ENCODE assay signal across 1 cellular context in genomic region chr17:77373298-77374169, GRCh38.
TF ChIP-seq lines count a peak whose summit lies in the region.

No MANE protein-coding gene starts in this region.

TF ChIP-seq in HepG2, 621 proteins besides CTCF, POLR2A, EP300 and RAD21 (continued from another document and continues in another):
- TF ChIP-seq HOXA9 (CRISPR knock-in tag; IDR thresholded peaks at IDR 0.05; ENCODE audit: borderline replicate concordance) = 0 out of 2 replicates have a peak, but pooled peaks have one; percentile 62
- TF ChIP-seq ZBTB43 (CRISPR knock-in tag; conservative IDR thresholded peaks at IDR 0.05) = no peak
- TF ChIP-seq ZNF772 (CRISPR knock-in tag; IDR thresholded peaks at IDR 0.05) = 0 out of 2 replicates have a peak, but pooled peaks have one; percentile 3
- TF ChIP-seq CSRNP1 (CRISPR knock-in tag; IDR thresholded peaks at IDR 0.05) = peak; percentile 61; the same call in 1 of the 2 replicates
- TF ChIP-seq ZNF280B (CRISPR knock-in tag; IDR thresholded peaks at IDR 0.05; ENCODE audit: borderline replicate concordance) = 0 out of 2 replicates have a peak, but pooled peaks have one; percentile 23
- peak; percentile 25; the same call in 1 of the 2 replicates for TF ChIP-seq TOPORS (CRISPR knock-in tag; IDR thresholded peaks at IDR 0.05)
- peak; percentile 38; the same call in 1 of the 2 replicates for TF ChIP-seq CSRNP2 (CRISPR knock-in tag; conservative IDR thresholded peaks at IDR 0.05; ENCODE audit: low read depth)
- no peak for TF ChIP-seq RFX5 (IDR thresholded peaks at IDR 0.05; ENCODE audit: low read depth, low read length)
- TF ChIP-seq LBX2 (CRISPR knock-in tag; IDR thresholded peaks at IDR 0.05; ENCODE audit: borderline replicate concordance) = 0 out of 2 replicates have a peak, but pooled peaks have one; percentile 15
- TF ChIP-seq IKZF4 (CRISPR knock-in tag; IDR thresholded peaks at IDR 0.05; ENCODE audit: borderline replicate concordance, low read depth, not compliant biosample characterization) = peak; percentile 40
- 0 out of 2 replicates have a peak, but pooled peaks have one; percentile 21 for TF ChIP-seq POGZ (CRISPR knock-in tag; IDR thresholded peaks at IDR 0.05)
- TF ChIP-seq CHD2 (IDR thresholded peaks at IDR 0.05; ENCODE audit: low read depth, low read length) = 0 out of 2 replicates have a peak, but pooled peaks have one; percentile 21
- no peak for TF ChIP-seq ZNF777 (CRISPR knock-in tag; IDR thresholded peaks at IDR 0.05)
- TF ChIP-seq MXD1 (CRISPR knock-in tag; IDR thresholded peaks at IDR 0.05) = peak; percentile 78; the same call in 1 of the 2 replicates
- TF ChIP-seq MYPOP (CRISPR knock-in tag; IDR thresholded peaks at IDR 0.05) = peak; percentile 13; the same call in 1 of the 2 replicates
- peak; percentile 17; the same call in 1 of the 2 replicates for TF ChIP-seq MAF1 (CRISPR knock-in tag; IDR thresholded peaks at IDR 0.05; ENCODE audit: borderline replicate concordance)
- TF ChIP-seq ZNF547 (CRISPR knock-in tag; IDR thresholded peaks at IDR 0.05) = peak; percentile 40; the same call in 1 of the 2 replicates
- peak; percentile 62 for TF ChIP-seq ZNF281 (CRISPR knock-in tag; IDR thresholded peaks at IDR 0.05; ENCODE audit: borderline replicate concordance)
- TF ChIP-seq ZFP41 (CRISPR knock-in tag; IDR thresholded peaks at IDR 0.05; ENCODE audit: borderline replicate concordance) = 0 out of 2 replicates have a peak, but pooled peaks have one; percentile 25
- TF ChIP-seq GPBP1L1 (CRISPR knock-in tag; IDR thresholded peaks at IDR 0.05) = no peak
- 0 out of 2 replicates have a peak, but pooled peaks have one; percentile 5 for TF ChIP-seq ZNF598 (CRISPR knock-in tag; IDR thresholded peaks at IDR 0.05; ENCODE audit: borderline replicate concordance)
- no peak for TF ChIP-seq RORA (CRISPR knock-in tag; IDR thresholded peaks at IDR 0.05)
- 0 out of 2 replicates have a peak, but pooled peaks have one; percentile 13 for TF ChIP-seq ZNF784 (CRISPR knock-in tag; IDR thresholded peaks at IDR 0.05; ENCODE audit: borderline replicate concordance)
- TF ChIP-seq IRF2 (CRISPR knock-in tag; IDR thresholded peaks at IDR 0.05) = no peak
- TF ChIP-seq AGO2 (optimal IDR thresholded peaks at IDR 0.05; ENCODE audit: low read depth, low read length) = peak; percentile 91
- no peak; the same call in 1 of the 2 replicates for TF ChIP-seq ZNF564 (CRISPR knock-in tag; IDR thresholded peaks at IDR 0.05)
- peak; percentile 22; the same call in 1 of the 2 replicates for TF ChIP-seq HOXD1 (CRISPR knock-in tag; IDR thresholded peaks at IDR 0.05)
- TF ChIP-seq ZNF816 (CRISPR knock-in tag; IDR thresholded peaks at IDR 0.05; ENCODE audit: borderline replicate concordance) = 0 out of 2 replicates have a peak, but pooled peaks have one; percentile 46
- TF ChIP-seq CENPT (CRISPR knock-in tag; IDR thresholded peaks at IDR 0.05; ENCODE audit: low read depth) = peak; percentile 55; the same call in 1 of the 2 replicates
- no peak for TF ChIP-seq BRD4 (CRISPR knock-in tag; IDR thresholded peaks at IDR 0.05)
- peak; percentile 65; the same call in 1 of the 2 replicates for TF ChIP-seq NFAT5 (CRISPR knock-in tag; IDR thresholded peaks at IDR 0.05)
- TF ChIP-seq THRA (CRISPR knock-in tag; IDR thresholded peaks at IDR 0.05; ENCODE audit: borderline replicate concordance) = peak; percentile 5; the same call in 1 of the 2 replicates
